Comparison of ENCODE assay signal across 8 cellular contexts in the genomic region with DNA sequence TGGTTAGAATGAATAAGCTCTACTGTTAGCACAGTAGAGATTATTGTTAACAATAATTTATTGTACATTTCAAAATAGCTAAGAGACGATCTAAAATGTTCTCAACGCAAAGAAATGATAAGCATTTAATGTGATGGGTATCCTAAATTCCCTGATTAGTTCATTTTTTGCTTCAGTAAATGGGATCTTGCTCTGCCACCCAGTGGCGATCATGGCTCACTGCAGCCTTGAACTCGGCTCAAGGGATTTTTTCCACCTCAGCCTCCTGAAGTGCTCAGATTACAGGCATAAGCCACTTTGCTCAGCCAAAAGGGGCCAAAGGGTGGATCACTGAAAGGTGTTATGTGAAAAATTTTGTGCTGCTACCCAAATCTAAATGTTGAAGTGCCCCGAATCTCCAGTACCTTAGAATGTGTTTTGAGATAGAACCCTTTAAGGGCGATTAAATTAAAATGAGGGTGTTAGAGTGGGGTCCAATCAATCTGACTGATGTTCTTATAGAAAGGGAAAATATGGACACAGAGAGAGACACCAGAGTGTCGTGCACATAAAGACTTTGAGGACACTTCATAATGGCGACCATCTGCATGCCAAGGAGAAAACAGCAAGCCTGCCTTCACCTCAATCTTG. TPM values are rescaled to one million over a fixed set of nuclear protein-coding genes. Genes with fewer than 3 reads are reported as not detected.
A peak's percentile ranks its signal among the peaks of the same experiment; 100 is the strongest.
DNase-seq lines count a peak whose midpoint lies in the region; ATAC-seq and TF ChIP-seq lines count a peak whose summit lies in the region.

No MANE protein-coding gene starts in this region.

- intact Hi-C loops in HCT116 (cut with micrococcal nuclease): loop anchor here (1.0 to 10.0 kb wide), 2 partner anchors 99 to 453 kb away; partner anchors contain the start of gene ZNF616
- intact Hi-C loops in activated T-helper 1 cell treated with anti-CD3 and anti-CD28 coated beads, Interleukin-12 subunit alpha, Interleukin-12 subunit beta, Interleukin-2, Interleukin-4 antibody, amounts not matched to agents 30 ng/mL and 10 ng/mL and 1 ng/mL, durations not matched to agents 14 hours and 24 hours and 36 hours (cut with micrococcal nuclease): loop anchor here (1.0 to 10.0 kb wide), 4 partner anchors 46 to 313 kb away; partner anchors contain the start of genes PPP2R1A, ZNF613, ZNF616 and ZNF836
- intact Hi-C loops in ovary (cut with DNase I): loop anchor here in 3 of 4 donors (2.0 to 10.0 kb wide), 2 partner anchors 99 to 103 kb away; partner anchors contain the start of gene ZNF616 (in 3 of the 3)

- TF ChIP-seq EP300 in ovary (IDR thresholded peaks at IDR 0.05) (no peak), upper lobe of left lung (IDR thresholded peaks at IDR 0.05) (no peak)

- H3K36me3 Mint-ChIP-seq in activated T-helper 1 cell treated with anti-CD3 and anti-CD28 coated beads, Interleukin-12 subunit alpha, Interleukin-12 subunit beta, Interleukin-2, Interleukin-4 antibody, amounts not matched to agents 30 ng/mL and 10 ng/mL and 1 ng/mL, durations not matched to agents 14 hours and 24 hours and 36 hours (ENCODE audit: low read depth): no peaks in the 10 kb centered on the region

- H3K9me2 ChIP-seq in HCT116 (ENCODE audit: insufficient read depth): no peaks in the 10 kb centered on the region

- TF ChIP-seq CTCF in HCT116 (IDR thresholded peaks at IDR 0.05 in 2 of 3, conservative IDR thresholded peaks at IDR 0.05 in 1 of 3; ENCODE audit: borderline replicate concordance in 1 of 3, insufficient read depth in 1 of 3, low read depth in 2 of 3, low read length in 2 of 3): peak; percentile 57 to 82 (median 82); a peak in 5 of 6 replicates
- peak; percentile 92 for TF ChIP-seq CTCF in fibroblast of villous mesenchyme (IDR thresholded peaks at IDR 0.05; ENCODE audit: insufficient read depth, low read depth, low read length)
- TF ChIP-seq CTCF in ovary (IDR thresholded peaks at IDR 0.05): peak; percentile 70 to 83 (median 72)
- TF ChIP-seq CTCF in upper lobe of left lung (IDR thresholded peaks at IDR 0.05): peak; percentile 58 to 95 (median 82)

- TF ChIP-seq POLR2A in HCT116 (IDR thresholded peaks at IDR 0.05; ENCODE audit: borderline replicate concordance, extremely low read depth, insufficient read depth, insufficient read length) (no peak), ovary (IDR thresholded peaks at IDR 0.05) (no peak), upper lobe of left lung (IDR thresholded peaks at IDR 0.05) (no peak)

- no peak overlapping the region for H3K27ac Mint-ChIP-seq in activated T-helper 1 cell treated with anti-CD3 and anti-CD28 coated beads, Interleukin-12 subunit alpha, Interleukin-12 subunit beta, Interleukin-2, Interleukin-4 antibody, amounts not matched to agents 30 ng/mL and 10 ng/mL and 1 ng/mL, durations not matched to agents 14 hours and 24 hours and 36 hours

- no peak overlapping the region for H3K9ac ChIP-seq in HCT116 (ENCODE audit: low read length)

- DNase-seq in CD1c-positive myeloid dendritic cell (ENCODE audit: extremely low spot score) (peak; percentile 68), HCT116 (ENCODE audit: low read depth, low spot score) (peak; percentile 44), OCI-M2 (lab: John Stamatoyannopoulos, UW; ENCODE audit: unreplicated experiment) (peak; percentile 37), fibroblast of villous mesenchyme (ENCODE audit: low read depth) (peak; percentile 71), ovary (peak; percentile 42 to 70 (median 66)), upper lobe of left lung (peak in 1 of 2 donors; percentile 61)
- DNase-seq in activated T-helper 1 cell treated with anti-CD3 and anti-CD28 coated beads, Interleukin-12 subunit alpha, Interleukin-12 subunit beta, Interleukin-2, Interleukin-4 antibody, amounts not matched to agents 30 ng/mL and 10 ng/mL and 1 ng/mL, durations not matched to agents 14 hours and 24 hours and 36 hours (ENCODE audit: low spot score): peak; percentile 34

- H3K9me3 ChIP-seq in HCT116 (ENCODE audit: control insufficient read depth in 1 of 2, insufficient read depth in 1 of 2, low read depth in 1 of 2, low read length in 2 of 2): no peaks in the 10 kb centered on the region
- no peaks in the 10 kb centered on the region for H3K9me3 ChIP-seq in ovary
- H3K9me3 ChIP-seq in upper lobe of left lung: no peaks in the 10 kb centered on the region

- H3K4me1 Mint-ChIP-seq in activated T-helper 1 cell treated with anti-CD3 and anti-CD28 coated beads, Interleukin-12 subunit alpha, Interleukin-12 subunit beta, Interleukin-2, Interleukin-4 antibody, amounts not matched to agents 30 ng/mL and 10 ng/mL and 1 ng/mL, durations not matched to agents 14 hours and 24 hours and 36 hours (ENCODE audit: low read depth): no peaks in the 10 kb centered on the region

- no peak overlapping the region for H2AFZ ChIP-seq in HCT116 (ENCODE audit: low read depth, low read length, poor library complexity, severe bottlenecking)

- BruUV-seq in HCT116 (replicated peaks; lab: Mats Ljungman, UMichigan): no TSS peak

- H3K4me3 ChIP-seq in HCT116 (replicated peaks in 1 of 2; ENCODE audit: low read depth in 1 of 2, low read length in 2 of 2): no peak overlapping the region
- no peak overlapping the region for H3K4me3 ChIP-seq in fibroblast of villous mesenchyme (ENCODE audit: low read depth, low read length)
- H3K4me3 ChIP-seq in ovary: no peak overlapping the region
- no peak overlapping the region for H3K4me3 ChIP-seq in upper lobe of left lung

- no peak overlapping the region for H3K4me2 ChIP-seq in HCT116 (ENCODE audit: low read length)

- H3K9me3 Mint-ChIP-seq in activated T-helper 1 cell treated with anti-CD3 and anti-CD28 coated beads, Interleukin-12 subunit alpha, Interleukin-12 subunit beta, Interleukin-2, Interleukin-4 antibody, amounts not matched to agents 30 ng/mL and 10 ng/mL and 1 ng/mL, durations not matched to agents 14 hours and 24 hours and 36 hours: no peaks in the 10 kb centered on the region

- ATAC-seq in HCT116 (peak; percentile 71), upper lobe of left lung (ENCODE audit: low FRiP score in 2 of 2) (peak; percentile 85 to 91), HG03097 (IDR thresholded peaks at IDR 0.05; ENCODE audit: low FRiP score, unreplicated experiment) (no peak)

- WGBS in ovary, 3 donors: 10 to 15% (median 13%) methylated on average over 8 of the region's 8 CpGs
- WGBS in upper lobe of left lung, 2 donors: 13 to 18% methylated on average over 8 of the region's 8 CpGs

- H3K27me3 Mint-ChIP-seq in activated T-helper 1 cell treated with anti-CD3 and anti-CD28 coated beads, Interleukin-12 subunit alpha, Interleukin-12 subunit beta, Interleukin-2, Interleukin-4 antibody, amounts not matched to agents 30 ng/mL and 10 ng/mL and 1 ng/mL, durations not matched to agents 14 hours and 24 hours and 36 hours (ENCODE audit: insufficient read depth): peaks cover 1% of the 10 kb centered on the region

- CTCF ChIA-PET in HCT116 (lab: Charles Lee): interaction anchor here (1.1 to 1.2 kb wide), 2 partner anchors 98 to 460 kb away, joined by 3 to 4 read pairs; partner anchors contain the start of gene ZNF616

- H3K27ac ChIP-seq in HCT116 (ENCODE audit: low read depth, low read length): no peak overlapping the region
- no peak overlapping the region for H3K27ac ChIP-seq in ovary
- H3K27ac ChIP-seq in upper lobe of left lung: no peak overlapping the region

- no peaks in the 10 kb centered on the region for H4K20me1 ChIP-seq in HCT116 (ENCODE audit: insufficient read depth)

- RAD21 ChIA-PET in HCT116 (lab: Charles Lee; ENCODE audit: low non-redundant PET in 1 of 2, low total read pairs in 2 of 2, uncharacterized antibody in 2 of 2, unreplicated experiment in 2 of 2): no interaction called here

- H3K27me3 ChIP-seq in HCT116 (ENCODE audit: insufficient read depth, low read length) (no peaks in the 10 kb centered on the region), ovary (no peaks in the 10 kb centered on the region), upper lobe of left lung (no peaks in the 10 kb centered on the region)

- no peaks in the 10 kb centered on the region for H3K36me3 ChIP-seq in HCT116 (ENCODE audit: control insufficient read depth in 1 of 2, insufficient read depth in 2 of 2, low read length in 2 of 2)
- no peaks in the 10 kb centered on the region for H3K36me3 ChIP-seq in ovary
- no peaks in the 10 kb centered on the region for H3K36me3 ChIP-seq in upper lobe of left lung

- H3K4me1 ChIP-seq in HCT116 (ENCODE audit: control insufficient read depth in 1 of 2, insufficient read depth in 2 of 2, low read length in 2 of 2) (no peaks in the 10 kb centered on the region), ovary (ENCODE audit: insufficient read depth) (no peaks in the 10 kb centered on the region), upper lobe of left lung (no peaks in the 10 kb centered on the region)

- no peaks in the 10 kb centered on the region for H3K79me2 ChIP-seq in HCT116 (ENCODE audit: insufficient read depth, low read length)

- no peak overlapping the region for H3K4me3 Mint-ChIP-seq in activated T-helper 1 cell treated with anti-CD3 and anti-CD28 coated beads, Interleukin-12 subunit alpha, Interleukin-12 subunit beta, Interleukin-2, Interleukin-4 antibody, amounts not matched to agents 30 ng/mL and 10 ng/mL and 1 ng/mL, durations not matched to agents 14 hours and 24 hours and 36 hours

- POLR2A ChIA-PET in HCT116 (lab: Charles Lee): no interaction called here

- TF ChIP-seq RAD21 in HCT116 (IDR thresholded peaks at IDR 0.05; ENCODE audit: low read depth): peak; percentile 79

RNA-seq across cellular contexts. Expression of gene ZNF766, which starts 31.5 kb away (rescaled TPM):
- 17.9 TPM for total RNA-seq in HCT116 (2021; ENCODE audit: unreplicated experiment)
- polyA plus RNA-seq in HCT116 (2012): 6.2 and 7.8 TPM in 2 replicates
- total RNA-seq in activated T-helper 1 cell treated with anti-CD3 and anti-CD28 coated beads, Interleukin-12 subunit alpha, Interleukin-12 subunit beta, Interleukin-2, Interleukin-4 antibody, amounts not matched to agents 30 ng/mL and 10 ng/mL and 1 ng/mL, durations not matched to agents 14 hours and 24 hours and 36 hours: 13.8 and 16.5 TPM in 2 replicates
- 6.4 and 12.1 TPM in 2 replicates for total RNA-seq in fibroblast of villous mesenchyme
- total RNA-seq in ovary: 10 to 100 TPM in 5 of 7 donors, 1 to 10 TPM in 2; 5.2 to 26.4 (median 19.8) TPM
- 10 to 100 TPM; 10.1 to 24.3 TPM for polyA plus RNA-seq in ovary
- total RNA-seq in upper lobe of left lung: 10 to 100 TPM in 4 of 6 donors, 1 to 10 TPM in 2; 4.0 to 20.0 (median 14.7) TPM

RNA-seq across cellular contexts. Expression of gene PPP2R1A, which starts 48.0 kb away (rescaled TPM):
- 266 TPM for total RNA-seq in HCT116 (2021; ENCODE audit: unreplicated experiment)
- 254 and 296 TPM in 2 replicates for polyA plus RNA-seq in HCT116 (2012)
- total RNA-seq in activated T-helper 1 cell treated with anti-CD3 and anti-CD28 coated beads, Interleukin-12 subunit alpha, Interleukin-12 subunit beta, Interleukin-2, Interleukin-4 antibody, amounts not matched to agents 30 ng/mL and 10 ng/mL and 1 ng/mL, durations not matched to agents 14 hours and 24 hours and 36 hours: 214 and 215 TPM in 2 replicates
- 122 and 166 TPM in 2 replicates for total RNA-seq in fibroblast of villous mesenchyme
- 100 to 1,000 TPM; 133 to 408 (median 303) TPM for total RNA-seq in ovary
- 100 to 1,000 TPM; 127 to 238 TPM for polyA plus RNA-seq in ovary
- 100 to 1,000 TPM in 5 of 6 donors, 10 to 100 TPM in 1; 90.1 to 214 (median 177) TPM for total RNA-seq in upper lobe of left lung

RNA-seq across cellular contexts. Expression of gene ZNF480, which starts 59.1 kb away (rescaled TPM):
- 11.5 TPM for total RNA-seq in HCT116 (2021; ENCODE audit: unreplicated experiment)
- 5.1 and 5.3 TPM in 2 replicates for polyA plus RNA-seq in HCT116 (2012)
- total RNA-seq in activated T-helper 1 cell treated with anti-CD3 and anti-CD28 coated beads, Interleukin-12 subunit alpha, Interleukin-12 subunit beta, Interleukin-2, Interleukin-4 antibody, amounts not matched to agents 30 ng/mL and 10 ng/mL and 1 ng/mL, durations not matched to agents 14 hours and 24 hours and 36 hours: 3.5 and 4.8 TPM in 2 replicates
- 6.4 and 8.2 TPM in 2 replicates for total RNA-seq in fibroblast of villous mesenchyme
- total RNA-seq in ovary: 10 to 100 TPM in 5 of 7 donors, 1 to 10 TPM in 2; 5.1 to 16.8 (median 14.4) TPM
- 1 to 10 TPM; 4.5 to 8.3 TPM for polyA plus RNA-seq in ovary
- total RNA-seq in upper lobe of left lung: 10 to 100 TPM in 2 of 6 donors, 1 to 10 TPM in 4; 2.7 to 13.6 (median 8.4) TPM
